In genomic region chr4:2789351-2789750, GRCh38 we compare ENCODE assay signal across 1 cellular context.
A peak's percentile ranks its signal among the peaks of the same experiment; 100 is the strongest.
TF ChIP-seq lines count a peak whose summit lies in the region.

No MANE protein-coding gene starts in this region.

TF ChIP-seq in K562, 482 proteins besides CTCF, POLR2A, EP300 and RAD21:
- TF ChIP-seq BCOR (IDR thresholded peaks at IDR 0.05) (0 out of 2 replicates have a peak, but pooled peaks have one; percentile 21), DPF2 (IDR thresholded peaks at IDR 0.05) (no peak), NR2C2 (CRISPR knock-in tag; IDR thresholded peaks at IDR 0.05) (no peak), NR2C2 (tag; IDR thresholded peaks at IDR 0.05) (no peak), CREM (IDR thresholded peaks at IDR 0.05; ENCODE audit: low read depth) (no peak), GTF2A2 (tag; IDR thresholded peaks at IDR 0.05) (no peak), RBFOX2 (IDR thresholded peaks at IDR 0.05; ENCODE audit: low read depth, low read length) (no peak)
